22 cellular contexts compared by ENCODE assay signal in the genomic region with DNA sequence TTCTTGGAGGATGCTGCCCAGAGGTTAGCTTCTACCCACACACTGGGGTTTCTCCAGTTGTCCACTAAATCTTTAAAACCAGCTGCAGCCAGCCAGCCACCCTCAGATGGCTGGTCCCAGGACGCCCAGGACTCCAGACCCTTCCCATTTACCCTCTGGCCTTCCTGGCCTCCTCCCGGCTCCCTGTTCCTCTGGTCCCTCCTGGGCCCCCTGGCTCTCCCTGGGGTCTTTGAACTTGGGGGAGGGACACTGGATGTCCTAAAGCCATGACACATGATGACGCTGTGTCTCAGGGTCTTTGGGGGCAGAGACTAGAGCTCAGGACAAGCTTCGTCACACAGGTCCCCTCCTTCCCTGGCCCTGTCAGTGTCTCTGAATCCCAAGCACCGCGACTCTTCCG.
DNase-seq lines count a peak whose midpoint lies in the region; ATAC-seq and TF ChIP-seq lines count a peak whose summit lies in the region.
"Had no signal": no experiment of that assay in that cellular context is flagged by ENCODE, and none has a peak within 500 bp of the region (broad histone marks: within the 10 kb centered on the region; RNA-seq: fewer than 3 reads in every experiment).

No MANE protein-coding gene starts in this region.

- H3K27ac ChIP-seq in neural progenitor cell (no peak overlapping the region), caudate nucleus (ENCODE audit: low read depth, low read length) (no peak overlapping the region)
- H3K27ac ChIP-seq: heart left ventricle, KMS-11, SJCRH30 had no signal

- H3K9ac ChIP-seq in neural progenitor cell = no peak overlapping the region
- H3K9ac ChIP-seq: KMS-11 had no signal

- H3K4me2 ChIP-seq in neural progenitor cell = peak overlapping the region; percentile 71
- H3K4me2 ChIP-seq: KMS-11 had no signal

- H3K9me3 ChIP-seq in neural progenitor cell (ENCODE audit: low read depth) = no peaks in the 10 kb centered on the region
- H3K9me3 ChIP-seq: Caco-2, HAP-1, SJCRH30 had no signal

- peaks cover 11% of the 10 kb centered on the region for H3K4me1 Mint-ChIP-seq in T-helper 2 cell treated with Interferon-gamma antibody and Interleukin-4, amounts not matched to agents 5 μg/mL and 100 μg/mL, for 36 hours (ENCODE audit: low read depth)
- H3K4me1 Mint-ChIP-seq in CD14-positive monocyte (peaks cover 60% of the 10 kb centered on the region), neural progenitor cell (peaks cover 28% of the 10 kb centered on the region)
- H3K4me1 Mint-ChIP-seq in activated T-helper 17 cell treated with anti-CD3 and anti-CD28 coated beads, Interleukin-2, amount 50 U/mL, for 72 hours = peaks cover 10% of the 10 kb centered on the region

- no peaks in the 10 kb centered on the region for H4K20me1 ChIP-seq in neural progenitor cell (ENCODE audit: low read depth)

- no peaks in the 10 kb centered on the region for H3K79me2 ChIP-seq in neural progenitor cell (ENCODE audit: low read depth)

- no peak overlapping the region for H3K4me3 ChIP-seq in neural progenitor cell
- H3K4me3 ChIP-seq: HAP-1, heart left ventricle, SJCRH30 had no signal

- H3K4me1 ChIP-seq in neural progenitor cell = peaks cover 21% of the 10 kb centered on the region
- H3K4me1 ChIP-seq: Caco-2, HAP-1, SJCRH30 had no signal

- H3K27me3 ChIP-seq in neural progenitor cell = peaks cover 33% of the 10 kb centered on the region

- peaks cover 1% of the 10 kb centered on the region for H3K36me3 Mint-ChIP-seq in T-helper 2 cell treated with Interferon-gamma antibody and Interleukin-4, amounts not matched to agents 5 μg/mL and 100 μg/mL, for 36 hours (ENCODE audit: low read depth)
- H3K36me3 Mint-ChIP-seq in CD14-positive monocyte (peaks cover 0 to 4% of the 10 kb centered on the region in 2 donors), neural progenitor cell (no peaks in the 10 kb centered on the region)
- H3K36me3 Mint-ChIP-seq in activated T-helper 17 cell treated with anti-CD3 and anti-CD28 coated beads, Interleukin-2, amount 50 U/mL, for 72 hours (ENCODE audit: low read depth) = no peaks in the 10 kb centered on the region

- H3K36me3 ChIP-seq in neural progenitor cell = no peaks in the 10 kb centered on the region
- H3K36me3 ChIP-seq: HAP-1, heart left ventricle, SJCRH30 had no signal

- no peaks in the 10 kb centered on the region for H3K9me3 Mint-ChIP-seq in T-helper 2 cell treated with Interferon-gamma antibody and Interleukin-4, amounts not matched to agents 5 μg/mL and 100 μg/mL, for 36 hours
- H3K9me3 Mint-ChIP-seq in CD14-positive monocyte (peaks cover 0 to 5% (median 3%) of the 10 kb centered on the region in 7 donors), neural progenitor cell (peaks cover 6% of the 10 kb centered on the region)
- no peaks in the 10 kb centered on the region for H3K9me3 Mint-ChIP-seq in activated T-helper 17 cell treated with anti-CD3 and anti-CD28 coated beads, Interleukin-2, amount 50 U/mL, for 72 hours
- H3K9me3 Mint-ChIP-seq: activated CD4-positive, alpha-beta T cell treated with anti-CD3 and anti-CD28 coated beads, Interleukin-2, amount 10 ng/mL, durations not matched to agents 24 days and 14 days; activated naive CD4-positive, alpha-beta T cell treated with anti-CD3 and anti-CD28 coated beads for 36 hours; activated T-cell treated with anti-CD3 and anti-CD28 coated beads, Interleukin-2, amount 50 U/mL, for 72 hours had no signal

- DNase-seq in T-helper 2 cell treated with Interferon-gamma antibody and Interleukin-4, amounts not matched to agents 5 μg/mL and 100 μg/mL, for 36 hours (ENCODE audit: low spot score) = no peak
- no peak for DNase-seq in T-helper 2 cell
- peak; percentile 34 for DNase-seq in CD14-positive monocyte (ENCODE audit: low spot score)
- DNase-seq in neural progenitor cell (ENCODE audit: low spot score) = no peak
- DNase-seq in globus pallidus (ENCODE audit: low spot score) = no peak
- DNase-seq in caudate nucleus (lab: John Stamatoyannopoulos, UW) = no peak
- DNase-seq: activated naive CD4-positive, alpha-beta T cell treated with anti-CD3 and anti-CD28 coated beads for 36 hours; activated T-cell treated with anti-CD3 and anti-CD28 coated beads, Interleukin-2, amount 50 U/mL, for 72 hours; AML-193; anterior cingulate cortex; Caco-2; DMS79 treated with DMSO at 0.1 percent for 48 hours; NCI-H524; SJCRH30; trophoblast cell had no signal

- peak overlapping the region; percentile 32 for H3K4me3 Mint-ChIP-seq in T-helper 2 cell treated with Interferon-gamma antibody and Interleukin-4, amounts not matched to agents 5 μg/mL and 100 μg/mL, for 36 hours
- H3K4me3 Mint-ChIP-seq in CD14-positive monocyte (peak overlapping the region in 1 of 2 donors; percentile 45), neural progenitor cell (no peak overlapping the region)
- peak overlapping the region; percentile 48 for H3K4me3 Mint-ChIP-seq in activated T-helper 17 cell treated with anti-CD3 and anti-CD28 coated beads, Interleukin-2, amount 50 U/mL, for 72 hours
- H3K4me3 Mint-ChIP-seq: activated CD4-positive, alpha-beta T cell treated with anti-CD3 and anti-CD28 coated beads, Interleukin-2, amount 10 ng/mL, durations not matched to agents 24 days and 14 days; activated naive CD4-positive, alpha-beta T cell treated with anti-CD3 and anti-CD28 coated beads for 36 hours; activated T-cell treated with anti-CD3 and anti-CD28 coated beads, Interleukin-2, amount 50 U/mL, for 72 hours had no signal

- H3F3A ChIP-seq in neural progenitor cell (ENCODE audit: low read depth) = peaks cover 12% of the 10 kb centered on the region

- peak overlapping the region; percentile 42 for H2AFZ ChIP-seq in neural progenitor cell (replicated peaks)

- intact Hi-C loops in CD14-positive monocyte (cut with micrococcal nuclease) = loop anchor here in 1 of 2 donors (5.0 to 10.0 kb wide), 2 partner anchors 55 to 97 kb away; no protein-coding TSS in a partner anchor

- no peak for ATAC-seq in activated T-helper 17 cell treated with anti-CD3 and anti-CD28 coated beads, Interleukin-2, amount 50 U/mL, for 72 hours (replicated peaks)
- no peak for ATAC-seq in GM21515 (IDR thresholded peaks at IDR 0.05; ENCODE audit: unreplicated experiment)
- ATAC-seq: heart left ventricle, Panc1 had no signal

- TF ChIP-seq CTCF in CD14-positive monocyte (IDR thresholded peaks at IDR 0.05) (no peak), neural progenitor cell (IDR thresholded peaks at IDR 0.05) (no peak)

- H3K27me3 Mint-ChIP-seq in T-helper 2 cell treated with Interferon-gamma antibody and Interleukin-4, amounts not matched to agents 5 μg/mL and 100 μg/mL, for 36 hours (ENCODE audit: low read depth) = peaks cover 25% of the 10 kb centered on the region
- H3K27me3 Mint-ChIP-seq in CD14-positive monocyte (ENCODE audit: low read depth in 3 of 3) (peaks cover 0 to 4% (median 0%) of the 10 kb centered on the region in 3 donors), neural progenitor cell (ENCODE audit: insufficient read depth, low read depth) (peaks cover 7% of the 10 kb centered on the region)
- no peaks in the 10 kb centered on the region for H3K27me3 Mint-ChIP-seq in activated T-helper 17 cell treated with anti-CD3 and anti-CD28 coated beads, Interleukin-2, amount 50 U/mL, for 72 hours

- H3K27ac Mint-ChIP-seq in T-helper 2 cell treated with Interferon-gamma antibody and Interleukin-4, amounts not matched to agents 5 μg/mL and 100 μg/mL, for 36 hours = peak overlapping the region; percentile 87
- H3K27ac Mint-ChIP-seq in CD14-positive monocyte (peak overlapping the region in 6 of 7 donors; percentile 63 to 90 (median 81)), neural progenitor cell (no peak overlapping the region)
- H3K27ac Mint-ChIP-seq in activated T-helper 17 cell treated with anti-CD3 and anti-CD28 coated beads, Interleukin-2, amount 50 U/mL, for 72 hours = peak overlapping the region; percentile 50
- H3K27ac Mint-ChIP-seq: activated CD4-positive, alpha-beta T cell treated with anti-CD3 and anti-CD28 coated beads, Interleukin-2, amount 10 ng/mL, durations not matched to agents 24 days and 14 days; activated naive CD4-positive, alpha-beta T cell treated with anti-CD3 and anti-CD28 coated beads for 36 hours; activated T-cell treated with anti-CD3 and anti-CD28 coated beads, Interleukin-2, amount 50 U/mL, for 72 hours had no signal
